Comparison of ENCODE assay signal across 8 cellular contexts in the genomic region with DNA sequence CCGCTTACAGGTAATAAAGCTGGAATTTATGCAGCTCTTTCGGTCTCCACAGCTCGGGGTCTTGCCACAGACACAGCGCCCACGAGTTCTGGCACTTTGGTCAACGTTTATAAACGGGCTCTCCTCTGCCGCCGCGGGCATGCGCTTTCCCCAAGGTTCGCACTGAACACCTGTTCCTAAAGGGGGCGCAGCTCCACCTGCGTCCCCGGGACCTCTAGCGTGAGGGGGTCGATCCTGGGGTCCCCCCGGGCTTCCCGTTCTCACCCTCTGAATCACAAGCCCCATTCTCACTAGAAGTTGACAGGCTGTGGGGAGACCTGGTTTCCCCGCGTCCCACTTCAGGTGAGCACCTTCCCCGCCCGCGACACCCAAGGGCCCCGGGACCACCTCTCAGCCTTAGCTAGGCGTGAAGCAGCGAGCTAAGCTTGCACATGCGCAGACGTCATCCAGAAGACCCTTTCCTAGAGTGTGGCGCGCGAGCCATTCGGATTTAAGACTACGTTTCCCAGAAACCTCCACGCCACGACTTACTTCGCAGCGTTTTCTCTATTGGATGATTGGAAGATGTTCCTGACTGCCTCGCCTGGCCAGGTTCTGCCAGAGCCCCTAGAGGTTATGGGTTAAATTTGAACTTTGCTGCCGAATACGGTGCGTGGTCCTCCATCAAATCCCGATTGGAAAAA. TPM values are rescaled to one million over a fixed set of nuclear protein-coding genes. Genes with fewer than 3 reads are reported as not detected.
DNase-seq lines count a peak whose midpoint lies in the region; ATAC-seq and TF ChIP-seq lines count a peak whose summit lies in the region.

No MANE protein-coding gene starts in this region.

- intact Hi-C loops in cardiac septum (cut with DNase I) = no loop called here

- peak overlapping the region; percentile 70 for H3K27ac Mint-ChIP-seq in activated naive CD8-positive, alpha-beta T cell treated with anti-CD3 and anti-CD28 coated beads, Interleukin-2, amount 10 ng/mL, durations not matched to agents 7 days and 5 days
- H3K27ac Mint-ChIP-seq in osteocyte (ENCODE audit: unreplicated experiment) = no peak overlapping the region

- H3K9me3 Mint-ChIP-seq in activated naive CD8-positive, alpha-beta T cell treated with anti-CD3 and anti-CD28 coated beads, Interleukin-2, amount 10 ng/mL, durations not matched to agents 7 days and 5 days = no peaks in the 10 kb centered on the region
- H3K9me3 Mint-ChIP-seq in osteocyte (ENCODE audit: unreplicated experiment) = no peaks in the 10 kb centered on the region

- TF ChIP-seq EP300 in Ishikawa (IDR thresholded peaks at IDR 0.05; ENCODE audit: borderline replicate concordance) = no peak

- peaks cover 6% of the 10 kb centered on the region for H3K36me3 Mint-ChIP-seq in activated naive CD8-positive, alpha-beta T cell treated with anti-CD3 and anti-CD28 coated beads, Interleukin-2, amount 10 ng/mL, durations not matched to agents 7 days and 5 days
- no peaks in the 10 kb centered on the region for H3K36me3 Mint-ChIP-seq in osteocyte (ENCODE audit: unreplicated experiment)

- ATAC-seq in GM21528 (IDR thresholded peaks at IDR 0.05; ENCODE audit: low FRiP score, unreplicated experiment) = peak; percentile 41
- peak; percentile 76 for ATAC-seq in activated naive CD8-positive, alpha-beta T cell treated with anti-CD3 and anti-CD28 coated beads, Interleukin-2, amount 10 ng/mL, durations not matched to agents 7 days and 5 days (ENCODE audit: low read depth)

- TF ChIP-seq RAD21 in Ishikawa (IDR thresholded peaks at IDR 0.05; ENCODE audit: low read depth) = peak; percentile 16; the same call in 1 of the 2 replicates

- peak overlapping the region; percentile 85 for H3K4me3 Mint-ChIP-seq in activated naive CD8-positive, alpha-beta T cell treated with anti-CD3 and anti-CD28 coated beads, Interleukin-2, amount 10 ng/mL, durations not matched to agents 7 days and 5 days
- peak overlapping the region; percentile 90 for H3K4me3 Mint-ChIP-seq in osteocyte (ENCODE audit: unreplicated experiment)

- POLR2A ChIA-PET in activated naive CD8-positive, alpha-beta T cell treated with anti-CD3 and anti-CD28 coated beads, Interleukin-2, amount 10 ng/mL, durations not matched to agents 7 days and 5 days (lab: Charles Lee) = interaction anchor here (0.7 kb wide), 2 partner anchors 11 to 426 kb away, joined by 3 read pairs; no protein-coding TSS in a partner anchor

- peaks cover 24% of the 10 kb centered on the region for H3K4me1 Mint-ChIP-seq in activated naive CD8-positive, alpha-beta T cell treated with anti-CD3 and anti-CD28 coated beads, Interleukin-2, amount 10 ng/mL, durations not matched to agents 7 days and 5 days
- peaks cover 10% of the 10 kb centered on the region for H3K4me1 Mint-ChIP-seq in osteocyte (ENCODE audit: unreplicated experiment)

- peak; percentile 19 for TF ChIP-seq CTCF in osteocyte (IDR thresholded peaks at IDR 0.05)

- peak; percentile 73 for DNase-seq in DMS79 treated with DMSO at 0.1 percent for 48 hours (lab: John Stamatoyannopoulos, UW)
- DNase-seq in OCI-M2 (lab: John Stamatoyannopoulos, UW; ENCODE audit: unreplicated experiment) = peak; percentile 86
- peak; percentile 61 for DNase-seq in activated naive CD8-positive, alpha-beta T cell treated with anti-CD3 and anti-CD28 coated beads, Interleukin-2, amount 10 ng/mL, durations not matched to agents 7 days and 5 days
- DNase-seq in cardiac septum (ENCODE audit: low spot score) = peak; percentile 75
- peak; percentile 89 for DNase-seq in osteocyte (ENCODE audit: extremely low spot score, unreplicated experiment)
- DNase-seq in ureter (ENCODE audit: low spot score) = no peak

- H3K27me3 Mint-ChIP-seq in activated naive CD8-positive, alpha-beta T cell treated with anti-CD3 and anti-CD28 coated beads, Interleukin-2, amount 10 ng/mL, durations not matched to agents 7 days and 5 days = peaks cover 46% of the 10 kb centered on the region
- H3K27me3 Mint-ChIP-seq in osteocyte (ENCODE audit: unreplicated experiment) = no peaks in the 10 kb centered on the region

TF ChIP-seq in Ishikawa, 13 proteins besides CTCF, POLR2A, EP300 and RAD21:
- TF ChIP-seq TAF1 (IDR thresholded peaks at IDR 0.05; ENCODE audit: low read depth) (peak; percentile 30; the same call in 1 of the 2 replicates), ZBTB7A (IDR thresholded peaks at IDR 0.05; ENCODE audit: low read depth) (peak; percentile 99), TCF12 (IDR thresholded peaks at IDR 0.05; ENCODE audit: low read depth) (peak; percentile 10; the same call in 1 of the 2 replicates), YY1 (IDR thresholded peaks at IDR 0.05; ENCODE audit: low read depth) (peak; percentile 23; the same call in 1 of the 2 replicates), MAX (IDR thresholded peaks at IDR 0.05) (peak; percentile 30), TEAD4 (IDR thresholded peaks at IDR 0.05) (no peak)
- TF ChIP-seq, protein P1, sequence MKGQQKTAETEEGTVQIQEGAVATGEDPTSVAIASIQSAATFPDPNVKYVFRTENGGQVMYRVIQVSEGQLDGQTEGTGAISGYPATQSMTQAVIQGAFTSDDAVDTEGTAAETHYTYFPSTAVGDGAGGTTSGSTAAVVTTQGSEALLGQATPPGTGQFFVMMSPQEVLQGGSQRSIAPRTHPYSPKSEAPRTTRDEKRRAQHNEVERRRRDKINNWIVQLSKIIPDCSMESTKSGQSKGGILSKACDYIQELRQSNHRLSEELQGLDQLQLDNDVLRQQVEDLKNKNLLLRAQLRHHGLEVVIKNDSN (IDR thresholded peaks at IDR 0.05) = no peak
TF ChIP-seq in Ishikawa: peak in this region for 5.

RNA-seq across cellular contexts. Expression of gene ZNF782, which starts 21.3 kb away (rescaled TPM):
- total RNA-seq in activated naive CD8-positive, alpha-beta T cell treated with anti-CD3 and anti-CD28 coated beads, Interleukin-2, amount 10 ng/mL, durations not matched to agents 7 days and 5 days = 1 to 10 TPM; 5.4 to 6.2 TPM
- total RNA-seq in cardiac septum (3.0 TPM), osteocyte (5.0 TPM in 2 replicates), ureter (10.6 TPM)

RNA-seq across cellular contexts. Expression of gene NUTM2G, which starts 53.0 kb away (rescaled TPM):
- not detected for total RNA-seq in activated naive CD8-positive, alpha-beta T cell treated with anti-CD3 and anti-CD28 coated beads, Interleukin-2, amount 10 ng/mL, durations not matched to agents 7 days and 5 days
- not detected for total RNA-seq in cardiac septum
- total RNA-seq in osteocyte = 0.13 TPM in 1 of 2 replicates, not detected in the other
- not detected for total RNA-seq in ureter
